Comparison of ENCODE assay signal across 13 cellular contexts in the genomic region with DNA sequence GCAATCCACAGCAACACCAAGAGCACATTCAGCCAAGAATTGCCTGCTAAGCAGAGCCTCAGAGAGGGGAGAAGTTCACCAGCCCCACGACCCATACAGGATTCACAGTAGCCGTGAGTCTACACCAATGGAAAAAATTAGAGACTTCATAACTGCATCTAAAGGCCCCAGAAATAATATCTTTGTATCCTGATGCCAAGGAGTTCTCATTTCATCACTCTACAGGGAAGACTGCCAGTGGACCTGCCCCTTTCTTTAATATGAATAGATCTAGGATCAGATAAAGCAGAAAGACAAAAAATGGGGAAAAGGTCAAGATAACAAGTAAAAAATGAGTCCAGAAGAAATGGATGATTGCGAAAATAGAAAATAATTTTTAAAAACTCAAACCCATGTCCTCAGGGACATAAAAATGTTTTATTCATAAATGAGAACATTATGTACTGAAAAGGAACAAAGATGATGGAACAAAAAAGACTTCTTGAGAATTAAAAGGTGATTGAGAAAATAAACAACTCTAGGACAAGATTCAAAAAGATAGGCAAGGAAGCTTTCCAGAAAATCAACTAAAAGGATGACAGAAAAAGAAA. TPM values are rescaled to one million over a fixed set of nuclear protein-coding genes. Genes with fewer than 3 reads are reported as not detected.
DNase-seq lines count a peak whose midpoint lies in the region; ATAC-seq and TF ChIP-seq lines count a peak whose summit lies in the region.
"Had no signal": no experiment of that assay in that cellular context is flagged by ENCODE, and none has a peak within 500 bp of the region (broad histone marks: within the 10 kb centered on the region; RNA-seq: fewer than 3 reads in every experiment).

No MANE protein-coding gene starts in this region.

- POLR2A ChIA-PET in activated B cell treated with CpG ODN at 0.5 μM for 24 hours (lab: Charles Lee): interaction anchor here (0.7 kb wide), 1 partner anchor 830 kb away, joined by 3 read pairs; no protein-coding TSS in a partner anchor

- ATAC-seq in activated B cell treated with CpG ODN at 0.5 μM for 24 hours (ENCODE audit: low read depth) (no peak), GM18520 (IDR thresholded peaks at IDR 0.05; ENCODE audit: unreplicated experiment) (no peak)

- intact Hi-C loops in activated B cell treated with CpG ODN at 0.5 μM for 24 hours (cut with micrococcal nuclease): no loop called here

- H3K36me3 Mint-ChIP-seq in activated B cell treated with CpG ODN at 0.5 μM for 24 hours (ENCODE audit: low read depth): peaks cover 75% of the 10 kb centered on the region

- no peaks in the 10 kb centered on the region for H3K27me3 ChIP-seq in ACC112 (ENCODE audit: insufficient read depth, low read length)
- H3K27me3 ChIP-seq in parathyroid adenoma (ENCODE audit: control insufficient read depth, insufficient read depth, low read length): no peaks in the 10 kb centered on the region
- H3K27me3 ChIP-seq: BE2C had no signal

- H3K4me1 Mint-ChIP-seq in activated B cell treated with CpG ODN at 0.5 μM for 24 hours: peaks cover 24% of the 10 kb centered on the region

- CTCF ChIA-PET in activated B cell treated with CpG ODN at 0.5 μM for 24 hours (lab: Charles Lee): interaction anchor here (0.8 to 1.0 kb wide), 3 partner anchors 14 to 336 kb away, joined by 3 read pairs; no protein-coding TSS in a partner anchor

- H3K27me3 Mint-ChIP-seq in activated B cell treated with CpG ODN at 0.5 μM for 24 hours: no peaks in the 10 kb centered on the region

- H3K36me3 ChIP-seq in ACC112 (ENCODE audit: insufficient read depth, low read length) (peaks cover 4% of the 10 kb centered on the region; the same call in 1 of the 2 replicates), parathyroid adenoma (ENCODE audit: control insufficient read depth, insufficient read depth, low read length) (no peaks in the 10 kb centered on the region)
- H3K36me3 ChIP-seq: BE2C had no signal

- H3K27ac Mint-ChIP-seq in activated B cell treated with CpG ODN at 0.5 μM for 24 hours: peak overlapping the region; percentile 18

- no peak overlapping the region for H3K4me2 ChIP-seq in parathyroid adenoma (ENCODE audit: low read length)
- H3K4me2 ChIP-seq: KMS-11 had no signal

- no peaks in the 10 kb centered on the region for H3K9me3 ChIP-seq in parathyroid adenoma (ENCODE audit: control insufficient read depth, low read length)
- H3K9me3 ChIP-seq: BE2C had no signal

- H3K4me3 Mint-ChIP-seq in activated B cell treated with CpG ODN at 0.5 μM for 24 hours: no peak overlapping the region

- H3K27ac ChIP-seq in ACC112 (ENCODE audit: low read depth, low read length): peak overlapping the region; percentile 66
- H3K27ac ChIP-seq in parathyroid adenoma: peak overlapping the region; percentile 59
- H3K27ac ChIP-seq: KMS-11 had no signal

- no peaks in the 10 kb centered on the region for H3K9me3 Mint-ChIP-seq in activated B cell treated with CpG ODN at 0.5 μM for 24 hours

- H3K79me2 ChIP-seq in ACC112 (ENCODE audit: control insufficient read depth, insufficient read depth, low read length, unreplicated experiment) (peaks cover 14% of the 10 kb centered on the region), parathyroid adenoma (no peaks in the 10 kb centered on the region)

- H3K4me3 ChIP-seq in ACC112 (ENCODE audit: low read depth, low read length) (no peak overlapping the region), fibroblast of the aortic adventitia (ENCODE audit: low read depth, low read length) (no peak overlapping the region), parathyroid adenoma (ENCODE audit: low read depth, low read length) (no peak overlapping the region)

- H3K9ac ChIP-seq in parathyroid adenoma: no peak overlapping the region
- H3K9ac ChIP-seq: KMS-11 had no signal

- H2AFZ ChIP-seq in ACC112 (ENCODE audit: low read length, unreplicated experiment) (no peak overlapping the region), parathyroid adenoma (no peak overlapping the region)

- H3K4me1 ChIP-seq in ACC112 (ENCODE audit: control insufficient read depth, insufficient read depth, low read length, unreplicated experiment): peaks cover 31% of the 10 kb centered on the region
- H3K4me1 ChIP-seq in parathyroid adenoma: no peaks in the 10 kb centered on the region

- TF ChIP-seq CTCF in activated B cell treated with CpG ODN at 0.5 μM for 24 hours (IDR thresholded peaks at IDR 0.05) (no peak), fibroblast of the aortic adventitia (IDR thresholded peaks at IDR 0.05; ENCODE audit: insufficient read depth, low read length) (no peak), parathyroid adenoma (IDR thresholded peaks at IDR 0.05) (no peak)

- DNase-seq in activated B cell treated with CpG ODN at 0.5 μM for 24 hours: no peak
- peak; percentile 77 for DNase-seq in fibroblast of the aortic adventitia (ENCODE audit: low read depth)
- DNase-seq in NCI-H2227 treated with DMSO at 0.1 percent for 48 hours (lab: John Stamatoyannopoulos, UW): no peak
- DNase-seq in amygdala (lab: John Stamatoyannopoulos, UW): no peak
- DNase-seq in activated gamma-delta T cell treated with Interleukin-2 at 50 U/mL for 16 hours: no peak
- DNase-seq: BE2C, NCI-H2107, small intestine had no signal

RNA-seq across cellular contexts. Expression of gene APOL3, which starts 9.5 kb away (rescaled TPM):
- total RNA-seq in activated B cell treated with CpG ODN at 0.5 μM for 24 hours (32.2 and 38.4 TPM in 2 replicates), fibroblast of the aortic adventitia (ENCODE audit: low replicate concordance) (17.4 and 25.8 TPM in 2 replicates)
- total RNA-seq: G401 had no signal

RNA-seq across cellular contexts. Expression of gene APOL4, which starts 50.5 kb away (rescaled TPM):
- total RNA-seq in activated B cell treated with CpG ODN at 0.5 μM for 24 hours (0.05 TPM in 1 of 2 replicates, not detected in the other), fibroblast of the aortic adventitia (ENCODE audit: low replicate concordance) (2.0 and 3.1 TPM in 2 replicates)
- total RNA-seq: G401 had no signal
